ENCODE assay signal across 8 cellular contexts in the genomic region with DNA sequence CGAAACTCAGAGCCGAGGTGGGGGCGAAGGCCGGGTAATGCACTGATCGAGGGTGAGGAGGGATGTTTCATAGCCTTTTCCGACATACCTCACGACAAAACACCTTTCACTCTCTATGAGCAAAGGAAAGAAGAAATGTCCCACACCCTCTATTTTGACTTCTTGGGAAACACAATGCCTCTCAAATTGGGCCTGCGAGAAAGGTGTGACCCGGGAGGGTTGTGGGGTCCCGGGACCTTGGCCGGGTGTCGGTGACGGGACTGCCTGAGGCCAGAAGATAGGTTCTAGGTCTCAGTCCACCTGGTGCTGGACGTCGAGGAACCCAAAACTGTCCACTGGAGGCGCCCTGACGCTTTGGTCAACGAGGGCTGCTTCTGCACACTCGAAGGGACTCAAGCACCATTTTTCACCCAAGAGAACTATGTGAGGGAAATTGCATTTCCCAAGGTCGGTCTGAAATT. TPM values are rescaled to one million over a fixed set of nuclear protein-coding genes. Genes with fewer than 3 reads are reported as not detected.
A peak's percentile ranks its signal among the peaks of the same experiment; 100 is the strongest.
DNase-seq lines count a peak whose midpoint lies in the region; ATAC-seq and TF ChIP-seq lines count a peak whose summit lies in the region.

No MANE protein-coding gene starts in this region.

- H3K27me3 ChIP-seq in BE2C (peaks cover 51% of the 10 kb centered on the region), Panc1 (ENCODE audit: control insufficient read depth, insufficient read depth, low read length) (peaks cover 16% of the 10 kb centered on the region), duodenal mucosa (ENCODE audit: control insufficient read depth in 1 of 2, insufficient read depth in 2 of 2, low read length in 2 of 2) (peaks cover 62 to 89% of the 10 kb centered on the region in 2 donors)

- no peaks in the 10 kb centered on the region for H3K4me1 ChIP-seq in BE2C
- peaks cover 17% of the 10 kb centered on the region for H3K4me1 ChIP-seq in Panc1 (ENCODE audit: control insufficient read depth, insufficient read depth, low read length)
- H3K4me1 ChIP-seq in duodenal mucosa (ENCODE audit: control insufficient read depth in 1 of 2, insufficient read depth in 2 of 2, low read length in 2 of 2): peaks cover 34 to 48% of the 10 kb centered on the region in 2 donors

- H3K4me1 Mint-ChIP-seq in naive B cell: peaks cover 42 to 57% (median 52%) of the 10 kb centered on the region in 3 donors

- in situ Hi-C loops in Panc1 (cut with HindIII; ENCODE audit: low pct_unique_long_range_greater_than_20kb, low sequenced_read_pairs): no loop called here

- H3K4me3 ChIP-seq in BE2C (ENCODE audit: low read depth, low read length) (peak overlapping the region; percentile 69), Panc1 (ENCODE audit: low read depth in 2 of 2, low read length in 2 of 2) (peak overlapping the region; percentile 41 to 56), duodenal mucosa (ENCODE audit: low read depth in 1 of 2, low read length in 2 of 2) (peak overlapping the region; percentile 67 to 68)

- intact Hi-C loops in Panc1 (cut with micrococcal nuclease; ENCODE audit: unreplicated experiment): loop anchor here (10.0 kb wide), 1 partner anchor 119 kb away; no protein-coding TSS in a partner anchor

- peaks cover 0 to 4% (median 0%) of the 10 kb centered on the region in 7 donors for H3K9me3 Mint-ChIP-seq in naive B cell

- peak overlapping the region in 4 of 6 donors; percentile 21 to 84 (median 63) for H3K27ac Mint-ChIP-seq in naive B cell

- DNase-seq in BE2C (peak; percentile 62), Panc1 (ENCODE audit: low read depth, low spot score) (no peak), naive B cell (no peak), HPDE6-E6E7 (ENCODE audit: extremely low spot score) (no peak)
- no peak for DNase-seq in stimulated activated CD4-positive, alpha-beta T cell treated with anti-CD3 and anti-CD28 coated beads, Interleukin-4, amount 100 ng/mL, for 24 hours

- no peak overlapping the region for H3K9ac ChIP-seq in duodenal mucosa (ENCODE audit: low read depth in 1 of 2, low read length in 2 of 2)

- peak; percentile 77 for ATAC-seq in Panc1
- no peak for ATAC-seq in naive B cell (ENCODE audit: low read depth in 2 of 2)
- no peak for ATAC-seq in HG03108 (IDR thresholded peaks at IDR 0.05; ENCODE audit: unreplicated experiment)

- H3K9me3 ChIP-seq in BE2C: no peaks in the 10 kb centered on the region
- no peaks in the 10 kb centered on the region for H3K9me3 ChIP-seq in Panc1 (ENCODE audit: control insufficient read depth, insufficient read depth, low read depth, low read length)
- no peaks in the 10 kb centered on the region for H3K9me3 ChIP-seq in duodenal mucosa (ENCODE audit: control insufficient read depth in 1 of 2, low read length in 2 of 2)

- peaks cover 4 to 8% of the 10 kb centered on the region in 2 donors for H3K36me3 Mint-ChIP-seq in naive B cell

- H3K27me3 Mint-ChIP-seq in naive B cell: peaks cover 72 to 88% (median 83%) of the 10 kb centered on the region in 3 donors

- no peaks in the 10 kb centered on the region for H3K36me3 ChIP-seq in BE2C
- H3K36me3 ChIP-seq in Panc1 (ENCODE audit: control insufficient read depth, insufficient read depth, low read length): no peaks in the 10 kb centered on the region
- H3K36me3 ChIP-seq in duodenal mucosa (ENCODE audit: control insufficient read depth in 1 of 2, insufficient read depth in 2 of 2, low read length in 2 of 2): no peaks in the 10 kb centered on the region

- CTCF ChIA-PET in Panc1 (lab: Charles Lee): interaction anchor here (1.8 kb wide), 1 partner anchor 377 kb away, joined by 7 read pairs; no protein-coding TSS in a partner anchor

- POLR2A ChIA-PET in Panc1 (lab: Charles Lee): no interaction called here

- no peak overlapping the region for H3K27ac ChIP-seq in Panc1 (ENCODE audit: low read length)
- H3K27ac ChIP-seq in duodenal mucosa (ENCODE audit: low read depth, low read length): no peak overlapping the region

- H3K4me3 Mint-ChIP-seq in naive B cell: peak overlapping the region; percentile 80 to 96 (median 88)

- no TSS peak for BruUV-seq in Panc1 (replicated peaks; lab: Mats Ljungman, UMichigan)

- TF ChIP-seq CTCF in BE2C (IDR thresholded peaks at IDR 0.05; ENCODE audit: low read depth, low read length) (peak; percentile 71), GM12874 (IDR thresholded peaks at IDR 0.05; ENCODE audit: insufficient read depth, low read depth, low read length) (peak; percentile 49; the same call in 1 of the 2 replicates), Panc1 (IDR thresholded peaks at IDR 0.05) (peak; percentile 93)

RNA-seq across cellular contexts. Expression of a gene that starts 41.1 kb away (rescaled TPM):
- polyA plus RNA-seq in BE2C (2012; ENCODE audit: insufficient read depth, insufficient read length, low read depth): 18.4 TPM
- total RNA-seq in Panc1 (2021; ENCODE audit: unreplicated experiment): 277 TPM
- 150 TPM for polyA plus RNA-seq in Panc1 (2012; ENCODE audit: insufficient read length)
- polyA plus RNA-seq in naive B cell (ENCODE audit: low read depth in 6 of 6): 10 to 100 TPM; 22.3 to 35.6 (median 32.8) TPM

RNA-seq across cellular contexts. Expression of a gene that starts 50.2 kb away (rescaled TPM):
- not detected for polyA plus RNA-seq in BE2C (2012; ENCODE audit: insufficient read depth, insufficient read length, low read depth)
- total RNA-seq in Panc1 (2021; ENCODE audit: unreplicated experiment): 0.13 TPM
- polyA plus RNA-seq in Panc1 (2012; ENCODE audit: insufficient read length): 0.15 TPM
- not detected for polyA plus RNA-seq in naive B cell (ENCODE audit: low read depth in 6 of 6)
